21 cellular contexts compared by ENCODE assay signal in genomic region chr11:73664894-73665293, GRCh38. TPM values are rescaled to one million over a fixed set of nuclear protein-coding genes. Genes with fewer than 3 reads are reported as not detected.
"Had no signal": no experiment of that assay in that cellular context is flagged by ENCODE, and none has a peak within 500 bp of the region (broad histone marks: within the 10 kb centered on the region; RNA-seq: fewer than 3 reads in every experiment).

No MANE protein-coding gene starts in this region.

- H3K27ac Mint-ChIP-seq: activated CD8-positive, alpha-beta T cell treated with anti-CD3 and anti-CD28 coated beads, Interleukin-2, amount 10 ng/mL, durations not matched to agents 7 days and 5 days; activated naive CD4-positive, alpha-beta T cell treated with anti-CD3 and anti-CD28 coated beads, Interleukin-2, amount 50 U/mL, for 72 hours had no signal

- H3K36me3 ChIP-seq: adrenal gland, pancreas, spleen had no signal

- H3K4me3 Mint-ChIP-seq: activated CD8-positive, alpha-beta T cell treated with anti-CD3 and anti-CD28 coated beads, Interleukin-2, amount 10 ng/mL, durations not matched to agents 7 days and 5 days had no signal

- H3K4me3 ChIP-seq: adrenal gland, hepatocyte, pancreas, spleen had no signal

- H3K9me3 Mint-ChIP-seq: activated naive CD4-positive, alpha-beta T cell treated with anti-CD3 and anti-CD28 coated beads, Interleukin-2, amount 50 U/mL, for 72 hours had no signal

- H3K36me3 Mint-ChIP-seq: activated naive CD4-positive, alpha-beta T cell treated with anti-CD3 and anti-CD28 coated beads, Interleukin-2, amount 50 U/mL, for 72 hours had no signal

- H3K27ac ChIP-seq: adrenal gland, hepatocyte, pancreas had no signal

- H2AFZ ChIP-seq: hepatocyte had no signal

- H3K4me2 ChIP-seq: hepatocyte had no signal

- H3K79me2 ChIP-seq: hepatocyte had no signal

- FAIRE-seq: bronchial epithelial cell, islet of Langerhans, pancreas, urothelium cell line had no signal

- H3K9me3 ChIP-seq: adrenal gland, pancreas, spleen had no signal

- DNase-seq: activated CD4-positive, alpha-beta T cell treated with anti-CD3 and anti-CD28 coated beads for 48 hours; activated CD4-positive, CD25-positive, alpha-beta regulatory T cell; activated CD8-positive, alpha-beta memory T cell treated with anti-CD3 and anti-CD28 coated beads, Interleukin-2, amount 50 U/mL, for 4 hours; activated CD8-positive, alpha-beta T cell treated with anti-CD3 and anti-CD28 coated beads, Interleukin-2, amount 10 ng/mL, durations not matched to agents 7 days and 5 days; activated effector memory CD4-positive, alpha-beta T cell treated with anti-CD3 and anti-CD28 coated beads, Interleukin-2, amount 50 U/mL, for 16 hours; cerebellar nuclear complex; cortex of kidney; effector CD4-positive, alpha-beta T cell; midbrain; pancreas; spleen; T-helper 1 cell; T1000 had no signal

- ATAC-seq: activated CD8-positive, alpha-beta T cell treated with anti-CD3 and anti-CD28 coated beads, Interleukin-2, amount 10 ng/mL, durations not matched to agents 7 days and 5 days; activated naive CD4-positive, alpha-beta T cell treated with anti-CD3 and anti-CD28 coated beads, Interleukin-2, amount 50 U/mL, for 72 hours; left lobe of liver; pancreas; SK-N-SH treated with all-trans-retinoic acid at 6 μM for 48 hours had no signal

- H3K27me3 ChIP-seq: adrenal gland, hepatocyte, pancreas had no signal

RNA-seq across cellular contexts. Expression of gene PLEKHB1, which starts 18.5 kb away (rescaled TPM):
- total RNA-seq: bronchial epithelial cell had no signal
